In the genomic region with DNA sequence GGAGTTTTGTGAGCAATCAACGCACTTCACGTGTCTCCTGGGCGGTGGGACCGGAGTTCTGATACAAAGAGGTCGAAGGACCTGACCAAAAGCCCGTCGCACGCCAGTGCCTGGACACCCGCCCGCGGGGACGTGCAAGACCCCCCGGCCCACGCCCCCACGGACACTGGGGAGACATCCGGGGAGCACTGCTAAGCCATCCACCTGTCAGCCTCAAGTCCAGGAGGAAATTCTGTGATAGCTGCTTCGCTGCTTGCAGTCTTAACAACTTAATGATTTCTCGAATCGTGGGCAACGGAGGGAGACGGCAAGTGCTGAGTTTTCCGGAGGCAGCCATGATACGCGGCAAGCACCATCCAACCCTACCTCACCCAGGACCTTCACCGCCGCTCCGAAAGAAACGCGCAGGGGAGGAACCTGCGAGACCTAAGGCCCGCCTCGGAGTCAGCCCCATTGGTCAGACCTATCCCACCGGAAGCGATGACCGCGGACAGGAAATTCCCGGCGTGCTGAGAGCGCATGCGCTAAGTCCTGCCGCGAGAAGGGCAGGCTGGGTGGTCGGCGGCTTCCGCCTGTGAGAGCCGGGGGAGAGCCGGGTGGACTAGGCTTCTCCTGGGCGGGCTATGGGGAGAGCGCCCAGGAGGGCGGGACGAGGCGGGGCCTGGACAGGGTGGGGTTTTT, we compare ENCODE assay signal across 8 cellular contexts. TPM values are rescaled to one million over a fixed set of nuclear protein-coding genes. Genes with fewer than 3 reads are reported as not detected.
A peak's percentile ranks its signal among the peaks of the same experiment; 100 is the strongest.
DNase-seq lines count a peak whose midpoint lies in the region; ATAC-seq and TF ChIP-seq lines count a peak whose summit lies in the region.

A gene (minus strand): TSS at position 393 of the 681 bp plus-strand sequence. CDS start 56 bp downstream, at position 337.

- H3K4me3 ChIP-seq in esophagus squamous epithelium = peak within 1 kb of the TSS; percentile 68 to 90 (median 87)

- intact Hi-C loops in esophagus squamous epithelium (cut with DNase I) = no loop called here

- H3K27ac ChIP-seq in esophagus squamous epithelium = peak within 1 kb of the TSS; percentile 86 to 94 (median 92)

- no peaks in the 10 kb centered on the region for H3K9me3 ChIP-seq in esophagus squamous epithelium

- ATAC-seq in GM21723 (IDR thresholded peaks at IDR 0.05; ENCODE audit: unreplicated experiment) = peak; percentile 96

- peaks cover 0 to 8% (median 0%) of the 10 kb centered on the region in 3 donors for H3K36me3 ChIP-seq in esophagus squamous epithelium

- TF ChIP-seq CTCF in esophagus squamous epithelium (IDR thresholded peaks at IDR 0.05) = no peak

- peak in 3 of 4 donors; percentile 82 to 94 (median 92) for TF ChIP-seq POLR2A in esophagus squamous epithelium (IDR thresholded peaks at IDR 0.05)

- WGBS in esophagus squamous epithelium, 2 donors = 0% methylated on average over 4 to 11 of the region's 52 CpGs

- peaks cover 0 to 47% (median 7%) of the 10 kb centered on the region in 3 donors for H3K4me1 ChIP-seq in esophagus squamous epithelium

- DNase-seq in DMS53 treated with DMSO at 0.1 percent for 48 hours (lab: John Stamatoyannopoulos, UW; ENCODE audit: unreplicated experiment) (peak; percentile 94), KG1 (lab: John Stamatoyannopoulos, UW) (peak; percentile 92), RKO (ENCODE audit: low spot score) (peak; percentile 97), activated T-helper 1 cell treated with Interleukin-2 at 50 U/mL for 16 hours (ENCODE audit: low read depth) (peak; percentile 95), esophagus squamous epithelium (lab: John Stamatoyannopoulos, UW) (peak; percentile 90), myocyte (ENCODE audit: low read depth) (peak; percentile 99)
- peak; percentile 97 to 99 for DNase-seq in stimulated activated CD8-positive, alpha-beta memory T cell treated with anti-CD3 and anti-CD28 coated beads, Interleukin-7, amount 100 ng/mL, for 48 hours (ENCODE audit: extremely low read depth in 1 of 2, low read depth in 1 of 2)

- H3K27me3 ChIP-seq in esophagus squamous epithelium = no peaks in the 10 kb centered on the region

RNA-seq across cellular contexts. Expression of the gene that starts here (rescaled TPM):
- total RNA-seq in esophagus squamous epithelium (10 to 100 TPM; 11.2 to 15.6 (median 11.4) TPM), myocyte (8.5 and 9.7 TPM in 2 replicates)
- polyA plus RNA-seq in myocyte (2012) = 14.4 TPM

Comparison
In these comparisons a context has a peak if more than half of its experiments do, and no peak if none do; other contexts are left out.
1. Peak in every context shown above with its lines: DNase-seq, ATAC-seq, H3K4me3 ChIP-seq and H3K27ac ChIP-seq.